In the genomic region with DNA sequence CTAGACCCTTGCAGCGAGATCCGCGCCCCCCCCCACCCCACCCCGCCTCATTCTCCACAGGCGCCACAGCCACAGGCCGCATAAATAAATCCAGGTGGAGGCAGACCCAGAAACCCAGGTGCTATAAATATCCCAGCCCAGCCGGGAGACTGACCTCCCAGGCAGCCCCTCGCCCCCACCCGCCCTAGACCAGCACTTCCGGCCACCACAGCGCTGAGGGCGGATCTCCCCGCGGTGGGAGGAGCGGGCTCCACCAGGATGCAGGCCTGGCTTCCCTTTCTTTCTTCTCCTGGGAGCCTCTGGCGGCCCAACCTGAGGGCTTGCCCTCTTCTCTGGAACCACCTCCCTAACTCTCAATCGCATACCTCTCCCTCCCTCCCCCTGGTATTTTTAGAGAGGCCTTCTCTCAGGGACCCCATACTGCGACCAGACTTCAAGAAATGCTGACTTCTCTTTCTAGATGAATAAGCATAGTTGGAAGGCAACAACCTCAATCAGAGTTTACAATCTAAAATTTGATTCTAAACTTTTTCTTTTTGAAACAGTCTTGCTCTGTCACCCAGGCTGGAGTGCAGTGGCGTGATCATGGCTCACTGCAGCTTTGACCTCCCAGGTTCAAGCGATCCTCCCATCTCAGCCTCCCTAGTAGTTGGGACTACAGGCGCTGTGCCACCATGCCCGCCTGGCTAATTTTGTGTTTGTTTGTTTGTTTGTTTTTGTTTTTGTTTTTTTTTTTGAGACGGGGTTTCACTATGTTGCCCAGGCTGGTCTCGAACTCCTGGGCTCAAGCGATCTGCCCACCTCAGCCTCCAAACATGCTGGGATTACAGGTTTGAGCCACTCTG, we compare ENCODE assay signal across 8 cellular contexts.
A peak's percentile ranks its signal among the peaks of the same experiment; 100 is the strongest.
DNase-seq lines count a peak whose midpoint lies in the region; ATAC-seq lines count a peak whose summit lies in the region.

No MANE protein-coding gene starts in this region.

- peak overlapping the region; percentile 98 for H3K27ac Mint-ChIP-seq in activated naive CD4-positive, alpha-beta T cell treated with anti-CD3 and anti-CD28 coated beads, Interleukin-2, amount 50 U/mL, for 24 hours

- DNase-seq in stimulated activated CD4-positive, alpha-beta T cell treated with anti-CD3 and anti-CD28 coated beads, Interleukin-1b, Interleukin-23, amount 100 ng/mL, for 48 hours, result peak; percentile 31
- no peak for DNase-seq in KG1 (lab: John Stamatoyannopoulos, UW)
- DNase-seq in NCI-H1436 treated with DMSO at 0.1 percent for 48 hours (lab: John Stamatoyannopoulos, UW), result no peak
- DNase-seq in foreskin melanocyte, result no peak

- peaks cover 4% of the 10 kb centered on the region for H3K36me3 Mint-ChIP-seq in activated naive CD4-positive, alpha-beta T cell treated with anti-CD3 and anti-CD28 coated beads, Interleukin-2, amount 50 U/mL, for 24 hours

- no peaks in the 10 kb centered on the region for H3K27me3 Mint-ChIP-seq in activated naive CD4-positive, alpha-beta T cell treated with anti-CD3 and anti-CD28 coated beads, Interleukin-2, amount 50 U/mL, for 24 hours

- H3K27me3 ChIP-seq in iPS-15b (ENCODE audit: control insufficient read depth, insufficient read depth, low read length), result peaks cover 24% of the 10 kb centered on the region

- peaks cover 6% of the 10 kb centered on the region for H3K9me3 Mint-ChIP-seq in activated naive CD4-positive, alpha-beta T cell treated with anti-CD3 and anti-CD28 coated beads, Interleukin-2, amount 50 U/mL, for 24 hours

- peaks cover 15% of the 10 kb centered on the region for H3K4me1 ChIP-seq in iPS-15b (ENCODE audit: control insufficient read depth, insufficient read depth, low read length)

- peak overlapping the region; percentile 88 for H3K4me3 Mint-ChIP-seq in activated naive CD4-positive, alpha-beta T cell treated with anti-CD3 and anti-CD28 coated beads, Interleukin-2, amount 50 U/mL, for 24 hours

- ATAC-seq in GM18511 (IDR thresholded peaks at IDR 0.05; ENCODE audit: unreplicated experiment) (peak; percentile 7), HG03175 (IDR thresholded peaks at IDR 0.05; ENCODE audit: unreplicated experiment) (peak; percentile 2)

- H3K9me3 ChIP-seq in iPS-15b (ENCODE audit: control insufficient read depth, insufficient read depth, low read length), result no peaks in the 10 kb centered on the region

- peaks cover 41% of the 10 kb centered on the region for H3K4me1 Mint-ChIP-seq in activated naive CD4-positive, alpha-beta T cell treated with anti-CD3 and anti-CD28 coated beads, Interleukin-2, amount 50 U/mL, for 24 hours

- no peaks in the 10 kb centered on the region for H3K36me3 ChIP-seq in iPS-15b (ENCODE audit: control insufficient read depth, insufficient read depth, low read length)

- H3K9ac ChIP-seq in iPS-15b (ENCODE audit: low read depth, low read length), result peak overlapping the region; percentile 19

- H3K4me3 ChIP-seq in iPS-15b (ENCODE audit: low read depth, low read length), result peak overlapping the region; percentile 55
